ENCODE assay signal across 9 cellular contexts in genomic region chr17:79812206-79812968, GRCh38. TPM values are rescaled to one million over a fixed set of nuclear protein-coding genes. Genes with fewer than 3 reads are reported as not detected.
DNase-seq lines count a peak whose midpoint lies in the region; ATAC-seq and TF ChIP-seq lines count a peak whose summit lies in the region.
"Had no signal": no experiment of that assay in that cellular context is flagged by ENCODE, and none has a peak within 500 bp of the region (broad histone marks: within the 10 kb centered on the region; RNA-seq: fewer than 3 reads in every experiment).

No MANE protein-coding gene starts in this region.

- H3K27me3 ChIP-seq in left ventricle myocardium inferior (ENCODE audit: low read depth) (peaks cover 99% of the 10 kb centered on the region), iPS-18a (ENCODE audit: control insufficient read depth, insufficient read depth, low read length) (peaks cover 92% of the 10 kb centered on the region), thoracic aorta (replicated peaks; ENCODE audit: insufficient read depth) (peaks cover 44% of the 10 kb centered on the region)

- H3K4me3 Mint-ChIP-seq in WTC11, result peak overlapping the region; percentile 62

- ATAC-seq in left cardiac atrium, result no peak
- no peak for ATAC-seq in WTC11
- ATAC-seq in thoracic aorta (ENCODE audit: insufficient number of reproducible peaks, low FRiP score, low read depth), result no peak
- no peak for ATAC-seq in GM21367 (IDR thresholded peaks at IDR 0.05; ENCODE audit: unreplicated experiment)
- no peak for ATAC-seq in GM18498 (IDR thresholded peaks at IDR 0.05; ENCODE audit: unreplicated experiment)

- H3K4me1 ChIP-seq in left ventricle myocardium inferior, result peaks cover 56% of the 10 kb centered on the region
- peaks cover 20% of the 10 kb centered on the region for H3K4me1 ChIP-seq in iPS-18a (ENCODE audit: control insufficient read depth, low read depth, low read length)
- peaks cover 18 to 37% of the 10 kb centered on the region in 2 donors for H3K4me1 ChIP-seq in thoracic aorta (ENCODE audit: control insufficient read depth in 1 of 2, low read depth in 2 of 2)

- no peaks in the 10 kb centered on the region for H3K9me3 Mint-ChIP-seq in WTC11

- intact Hi-C loops in left ventricle myocardium inferior (cut with micrococcal nuclease), result no loop called here
- intact Hi-C loops in left cardiac atrium (cut with DNase I), result no loop called here

- peaks cover 92% of the 10 kb centered on the region for H3K27me3 Mint-ChIP-seq in WTC11 (ENCODE audit: low read depth)

- POLR2A ChIA-PET in WTC11 (lab: Charles Lee), result interaction anchor here (1.4 to 7.0 kb wide), 5 partner anchors 17 to 181 kb away, joined by 3 to 68 read pairs (median 4); partner anchors contain the start of gene CBX4

- no peak overlapping the region for H3K27ac Mint-ChIP-seq in WTC11

- H3K4me1 Mint-ChIP-seq in WTC11, result peaks cover 30% of the 10 kb centered on the region

- no peak for DNase-seq in left ventricle myocardium inferior
- no peak for DNase-seq in left cardiac atrium
- DNase-seq in WTC11 (ENCODE audit: low spot score), result no peak
- DNase-seq in thoracic aorta (ENCODE audit: low spot score), result no peak
- DNase-seq in glomerular visceral epithelial cell (ENCODE audit: extremely low spot score), result no peak

- TF ChIP-seq CTCF in left ventricle myocardium inferior (IDR thresholded peaks at IDR 0.05; ENCODE audit: borderline replicate concordance), result no peak
- no peak for TF ChIP-seq CTCF in WTC11 (IDR thresholded peaks at IDR 0.05)
- no peak for TF ChIP-seq CTCF in thoracic aorta (IDR thresholded peaks at IDR 0.05)

- peak overlapping the region; percentile 60 for H3K4me3 ChIP-seq in left ventricle myocardium inferior
- peak overlapping the region; percentile 6 for H3K4me3 ChIP-seq in iPS-18a (ENCODE audit: low read length)
- H3K4me3 ChIP-seq in thoracic aorta, result peak overlapping the region; percentile 47

- H3K36me3 ChIP-seq in left ventricle myocardium inferior (no peaks in the 10 kb centered on the region), iPS-18a (ENCODE audit: control insufficient read depth, low read depth, low read length) (no peaks in the 10 kb centered on the region), thoracic aorta (no peaks in the 10 kb centered on the region)
- H3K36me3 ChIP-seq: neutrophil had no signal

- CTCF ChIA-PET in WTC11 (lab: Charles Lee), result interaction anchor here (1.0 to 20.8 kb wide), 10 partner anchors 8 to 178 kb away, joined by 3 to 464 read pairs (median 6); partner anchors contain the start of genes CBX4 and CBX8

- H3K27ac ChIP-seq in left ventricle myocardium inferior (replicated peaks), result no peak overlapping the region
- no peak overlapping the region for H3K27ac ChIP-seq in iPS-18a (ENCODE audit: low read length)
- no peak overlapping the region for H3K27ac ChIP-seq in thoracic aorta
- H3K27ac ChIP-seq: neutrophil had no signal

- H3K9ac ChIP-seq in iPS-18a (ENCODE audit: low read length), result no peak overlapping the region

- H3K36me3 Mint-ChIP-seq in WTC11, result peaks cover 4% of the 10 kb centered on the region; the same call in 1 of the 2 replicates

- H3K9me3 ChIP-seq in left ventricle myocardium inferior (replicated peaks) (no peaks in the 10 kb centered on the region), iPS-18a (ENCODE audit: control insufficient read depth, low read depth, low read length) (no peaks in the 10 kb centered on the region), thoracic aorta (no peaks in the 10 kb centered on the region)
- H3K9me3 ChIP-seq: neutrophil had no signal

TF ChIP-seq in WTC11, 78 proteins besides CTCF, POLR2A, EP300 and RAD21:
- TF ChIP-seq ZNF423 (CRISPR knock-in tag; IDR thresholded peaks at IDR 0.05) (peak; percentile 46; the same call in 1 of the 2 replicates), ZNF219 (CRISPR knock-in tag; IDR thresholded peaks at IDR 0.05; ENCODE audit: borderline replicate concordance) (no peak)
TF ChIP-seq in WTC11: peak in this region for 1.

RNA-seq across cellular contexts. Expression of gene CBX8, which starts 15.5 kb away (rescaled TPM):
- total RNA-seq in left ventricle myocardium inferior (7.5 TPM), left cardiac atrium (1 to 10 TPM; 4.1 to 5.9 TPM), WTC11 (2021) (1.8 to 2.1 TPM (median 2.0 TPM) in 3 replicates), thoracic aorta (1 to 10 TPM in 1 of 2 donors, under 1 TPM in 1; 0.71 to 7.4 TPM)

RNA-seq across cellular contexts. Expression of gene CBX4, which starts 26.9 kb away (rescaled TPM):
- total RNA-seq in left ventricle myocardium inferior, result 28.7 TPM
- 10 to 100 TPM; 17.9 to 24.2 TPM for total RNA-seq in left cardiac atrium
- 3.2 to 3.9 TPM (median 3.3 TPM) in 3 replicates for total RNA-seq in WTC11 (2021)
- total RNA-seq in thoracic aorta, result 10 to 100 TPM in 1 of 2 donors, 1 to 10 TPM in 1; 6.2 to 10.4 TPM

RNA-seq across cellular contexts. Expression of gene CBX2, which starts 34.4 kb away (rescaled TPM):
- total RNA-seq in left ventricle myocardium inferior (2.6 TPM), left cardiac atrium (1 to 10 TPM; 3.1 to 3.5 TPM), WTC11 (2021) (78.1 to 85.5 TPM (median 78.7 TPM) in 3 replicates), thoracic aorta (under 1 TPM in 1 of 2 donors, not detected in 1; 0.14 TPM)

Comparison
In these comparisons a context has a peak if more than half of its experiments do, and no peak if none do; other contexts are left out.
1. H3K4me3 ChIP-seq: peak in every context shown above with its lines; median percentile 60 in left ventricle myocardium inferior; 47 in thoracic aorta; 6 in iPS-18a.
2. RNA of gene CBX2, which starts 34.4 kb away (total RNA-seq): 78.1 to 85.5 TPM in WTC11; 3.1 to 3.5 TPM in left cardiac atrium, 2.6 TPM in left ventricle myocardium inferior (single experiment) and 0.14 TPM in thoracic aorta; every median in the first group is over 10 times any median in the second.